In the genomic region with DNA sequence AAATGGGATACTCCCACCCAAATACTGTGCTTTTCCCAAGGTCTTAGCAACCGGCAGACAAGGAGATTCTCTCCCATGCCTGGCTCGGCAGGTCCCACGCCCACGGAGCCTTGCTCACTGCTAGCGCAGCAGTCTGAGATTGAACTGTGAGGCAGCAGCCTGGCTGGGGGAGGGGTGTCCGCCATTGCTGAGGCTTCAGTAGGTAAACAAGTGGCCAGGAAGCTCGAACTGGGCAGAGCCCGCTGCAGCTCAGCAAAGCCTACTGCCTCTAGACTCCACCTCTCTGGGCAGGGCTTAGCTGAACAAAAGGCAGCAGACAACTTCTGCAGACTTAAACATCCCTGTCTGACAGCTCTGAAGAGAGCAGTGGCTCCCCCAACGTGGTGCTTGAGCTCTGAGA, we compare ENCODE assay signal across 1 cellular context.
TF ChIP-seq lines count a peak whose summit lies in the region.

No MANE protein-coding gene starts in this region.

TF ChIP-seq in HepG2, 621 proteins besides CTCF, POLR2A, EP300 and RAD21:
- TF ChIP-seq, protein P1, sequence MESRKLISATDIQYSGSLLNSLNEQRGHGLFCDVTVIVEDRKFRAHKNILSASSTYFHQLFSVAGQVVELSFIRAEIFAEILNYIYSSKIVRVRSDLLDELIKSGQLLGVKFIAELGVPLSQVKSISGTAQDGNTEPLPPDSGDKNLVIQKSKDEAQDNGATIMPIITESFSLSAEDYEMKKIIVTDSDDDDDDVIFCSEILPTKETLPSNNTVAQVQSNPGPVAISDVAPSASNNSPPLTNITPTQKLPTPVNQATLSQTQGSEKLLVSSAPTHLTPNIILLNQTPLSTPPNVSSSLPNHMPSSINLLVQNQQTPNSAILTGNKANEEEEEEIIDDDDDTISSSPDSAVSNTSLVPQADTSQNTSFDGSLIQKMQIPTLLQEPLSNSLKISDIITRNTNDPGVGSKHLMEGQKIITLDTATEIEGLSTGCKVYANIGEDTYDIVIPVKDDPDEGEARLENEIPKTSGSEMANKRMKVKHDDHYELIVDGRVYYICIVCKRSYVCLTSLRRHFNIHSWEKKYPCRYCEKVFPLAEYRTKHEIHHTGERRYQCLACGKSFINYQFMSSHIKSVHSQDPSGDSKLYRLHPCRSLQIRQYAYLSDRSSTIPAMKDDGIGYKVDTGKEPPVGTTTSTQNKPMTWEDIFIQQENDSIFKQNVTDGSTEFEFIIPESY (CRISPR knock-in tag; IDR thresholded peaks at IDR 0.05), result peak; percentile 89
- TF ChIP-seq ZBTB38 (CRISPR knock-in tag; IDR thresholded peaks at IDR 0.05), result peak; percentile 34; the same call in 1 of the 2 replicates
